1 cellular context compared by ENCODE assay signal in the genomic region with DNA sequence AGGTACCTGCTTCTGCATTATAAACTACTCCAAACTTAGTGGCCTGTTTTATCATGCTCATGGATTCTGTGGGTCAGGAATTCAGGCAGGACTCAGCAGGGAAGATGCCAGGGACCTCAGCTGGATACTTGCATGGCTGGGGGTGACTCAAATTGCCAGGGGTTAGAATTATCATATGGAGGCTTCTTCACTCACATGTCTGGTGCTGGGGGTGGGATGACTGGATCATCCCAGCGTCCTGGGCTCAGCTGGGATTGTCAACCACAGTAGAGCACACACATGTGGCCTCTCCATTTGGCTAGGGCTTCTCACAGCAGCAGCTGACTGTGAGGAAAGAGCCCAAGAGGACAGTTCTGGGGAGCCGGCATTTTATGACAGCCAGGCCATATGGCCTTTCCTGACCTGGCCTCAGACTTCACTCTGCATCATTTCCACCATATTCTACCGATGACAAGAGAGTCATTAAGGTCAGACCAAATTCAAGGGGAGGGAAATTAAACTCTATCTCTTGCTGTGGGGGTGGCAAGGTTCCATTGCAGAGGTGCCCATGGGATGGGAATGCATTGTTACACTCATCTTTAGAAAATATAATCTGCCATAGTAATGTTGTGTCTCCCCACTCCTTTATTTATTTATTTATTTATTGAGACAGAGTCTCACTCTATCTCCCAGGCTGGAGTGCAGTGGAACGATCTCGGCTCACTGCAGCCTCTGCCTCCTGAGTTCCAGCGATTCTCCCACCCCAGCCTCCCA.
TF ChIP-seq lines count a peak whose summit lies in the region.

No MANE protein-coding gene starts in this region.

TF ChIP-seq in IMR-90, 13 proteins besides CTCF, POLR2A, EP300 and RAD21:
- TF ChIP-seq, protein P1, sequence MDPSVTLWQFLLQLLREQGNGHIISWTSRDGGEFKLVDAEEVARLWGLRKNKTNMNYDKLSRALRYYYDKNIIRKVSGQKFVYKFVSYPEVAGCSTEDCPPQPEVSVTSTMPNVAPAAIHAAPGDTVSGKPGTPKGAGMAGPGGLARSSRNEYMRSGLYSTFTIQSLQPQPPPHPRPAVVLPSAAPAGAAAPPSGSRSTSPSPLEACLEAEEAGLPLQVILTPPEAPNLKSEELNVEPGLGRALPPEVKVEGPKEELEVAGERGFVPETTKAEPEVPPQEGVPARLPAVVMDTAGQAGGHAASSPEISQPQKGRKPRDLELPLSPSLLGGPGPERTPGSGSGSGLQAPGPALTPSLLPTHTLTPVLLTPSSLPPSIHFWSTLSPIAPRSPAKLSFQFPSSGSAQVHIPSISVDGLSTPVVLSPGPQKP (IDR thresholded peaks at IDR 0.05; ENCODE audit: borderline replicate concordance, low read depth, low read length), result no peak
- no peak for TF ChIP-seq MAZ (IDR thresholded peaks at IDR 0.05; ENCODE audit: borderline replicate concordance, low read depth, low read length)
- no peak for TF ChIP-seq SMC3 (IDR thresholded peaks at IDR 0.05; ENCODE audit: low read depth, low read length)
- TF ChIP-seq CEBPB (IDR thresholded peaks at IDR 0.05; ENCODE audit: low read depth, low read length), result no peak
- no peak for TF ChIP-seq CHD1 (IDR thresholded peaks at IDR 0.05; ENCODE audit: low read depth, low read length)
- no peak for TF ChIP-seq RFX5 (IDR thresholded peaks at IDR 0.05; ENCODE audit: low read depth, low read length)
- no peak for TF ChIP-seq MAFK (IDR thresholded peaks at IDR 0.05; ENCODE audit: low read depth, low read length)
- TF ChIP-seq, protein P2, sequence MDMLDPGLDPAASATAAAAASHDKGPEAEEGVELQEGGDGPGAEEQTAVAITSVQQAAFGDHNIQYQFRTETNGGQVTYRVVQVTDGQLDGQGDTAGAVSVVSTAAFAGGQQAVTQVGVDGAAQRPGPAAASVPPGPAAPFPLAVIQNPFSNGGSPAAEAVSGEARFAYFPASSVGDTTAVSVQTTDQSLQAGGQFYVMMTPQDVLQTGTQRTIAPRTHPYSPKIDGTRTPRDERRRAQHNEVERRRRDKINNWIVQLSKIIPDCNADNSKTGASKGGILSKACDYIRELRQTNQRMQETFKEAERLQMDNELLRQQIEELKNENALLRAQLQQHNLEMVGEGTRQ (IDR thresholded peaks at IDR 0.05; ENCODE audit: low read depth, low read length), result no peak
TF ChIP-seq in IMR-90: peak in this region for 0.
